8 cellular contexts compared by ENCODE assay signal in genomic region chr11:119168471-119169271, GRCh38. TPM values are rescaled to one million over a fixed set of nuclear protein-coding genes. Genes with fewer than 3 reads are reported as not detected.
DNase-seq lines count a peak whose midpoint lies in the region; ATAC-seq and TF ChIP-seq lines count a peak whose summit lies in the region.

TSS of gene NLRX1 (plus strand) at chr11:119168725. CDS start at chr11:119171404, 2,679 bp downstream.

- peaks cover 10% of the 10 kb centered on the region for H3K4me1 Mint-ChIP-seq in activated naive CD8-positive, alpha-beta T cell treated with anti-CD3 and anti-CD28 coated beads, Interleukin-2, amount 50 U/mL, for 24 hours
- peaks cover 7% of the 10 kb centered on the region for H3K4me1 Mint-ChIP-seq in type B pancreatic cell (ENCODE audit: unreplicated experiment)

- H3K27me3 ChIP-seq in GM23248 (replicated peaks; ENCODE audit: insufficient read depth) (no peaks in the 10 kb centered on the region), heart left ventricle (no peaks in the 10 kb centered on the region)

- WGBS in GM23248 (ENCODE audit: low coverage in 1 of 2, low lambda C conversion rate in 2 of 2, missing lambda C conversion rate in 2 of 2), 2 experiments = 8 to 10% methylated on average over 30 to 37 of the region's 63 CpGs
- 4 to 11% (median 7%) methylated on average over 17 to 63 of the region's 63 CpGs for WGBS in heart left ventricle, 4 donors

- in situ Hi-C loops in GM23248 (cut with MboI) = no loop called here

- H3K27ac ChIP-seq in GM23248 = peak within 1 kb of the TSS; percentile 68
- H3K27ac ChIP-seq in heart left ventricle = peak within 1 kb of the TSS; percentile 80 to 98 (median 96)

- no peaks in the 10 kb centered on the region for H3K9me3 Mint-ChIP-seq in activated naive CD8-positive, alpha-beta T cell treated with anti-CD3 and anti-CD28 coated beads, Interleukin-2, amount 50 U/mL, for 24 hours
- H3K9me3 Mint-ChIP-seq in type B pancreatic cell = no peaks in the 10 kb centered on the region

- peak; percentile 90 for ATAC-seq in activated naive CD8-positive, alpha-beta T cell treated with anti-CD3 and anti-CD28 coated beads, Interleukin-2, amount 50 U/mL, for 24 hours
- peak; percentile 86 to 96 (median 94) for ATAC-seq in heart left ventricle

- H2AFZ ChIP-seq in GM23248 = peak within 1 kb of the TSS; percentile 91

- peak; percentile 94 for DNase-seq in GM23248
- DNase-seq in LHCN-M2 (ENCODE audit: low read depth) = peak; percentile 82
- DNase-seq in SW480 (ENCODE audit: low spot score) = peak; percentile 85
- DNase-seq in activated naive CD8-positive, alpha-beta T cell treated with anti-CD3 and anti-CD28 coated beads, Interleukin-2, amount 50 U/mL, for 24 hours = peak; percentile 88
- peak; percentile 85 to 92 (median 89) for DNase-seq in heart left ventricle
- DNase-seq in posterior cingulate gyrus = peak; percentile 47 to 97 (median 82)
- DNase-seq in type B pancreatic cell (ENCODE audit: extremely low spot score, unreplicated experiment) = peak; percentile 83

- intact Hi-C loops in heart left ventricle (cut with DNase I) (loop anchor here in 2 of 10 donors (2.0 kb wide), 2 partner anchors 28 to 62 kb away; partner anchors contain the start of gene C2CD2L (in 1 of the 2)), posterior cingulate gyrus (cut with DNase I) (no loop called here)

- H3K79me2 ChIP-seq in GM23248 (ENCODE audit: insufficient read depth) = 0 out of 2 replicates have a peak, but pooled peaks cover 4% of the 10 kb centered on the region

- no peaks in the 10 kb centered on the region for H3K27me3 Mint-ChIP-seq in activated naive CD8-positive, alpha-beta T cell treated with anti-CD3 and anti-CD28 coated beads, Interleukin-2, amount 50 U/mL, for 24 hours
- H3K27me3 Mint-ChIP-seq in type B pancreatic cell = no peaks in the 10 kb centered on the region

- H3K4me3 Mint-ChIP-seq in activated naive CD8-positive, alpha-beta T cell treated with anti-CD3 and anti-CD28 coated beads, Interleukin-2, amount 50 U/mL, for 24 hours = peak within 1 kb of the TSS; percentile 89
- peak within 1 kb of the TSS; percentile 89 for H3K4me3 Mint-ChIP-seq in type B pancreatic cell

- H3K36me3 ChIP-seq in ES-I3 (ENCODE audit: insufficient read depth, low read length) (no peaks in the 10 kb centered on the region; the same call in 1 of the 2 replicates), GM23248 (ENCODE audit: low read depth) (no peaks in the 10 kb centered on the region), heart left ventricle (peaks cover 0 to 8% (median 3%) of the 10 kb centered on the region in 9 donors)

- H3K4me3 ChIP-seq in GM23248 (peak within 1 kb of the TSS; percentile 78), heart left ventricle (peak within 1 kb of the TSS; percentile 40 to 99 (median 92))

- H3K27ac Mint-ChIP-seq in activated naive CD8-positive, alpha-beta T cell treated with anti-CD3 and anti-CD28 coated beads, Interleukin-2, amount 50 U/mL, for 24 hours = peak within 1 kb of the TSS; percentile 88
- H3K27ac Mint-ChIP-seq in type B pancreatic cell = peak within 1 kb of the TSS; percentile 84

- H3K4me1 ChIP-seq in ES-I3 (ENCODE audit: insufficient read depth, low read length) = peaks cover 7% of the 10 kb centered on the region; the same call in 1 of the 2 replicates
- no peaks in the 10 kb centered on the region for H3K4me1 ChIP-seq in GM23248 (ENCODE audit: insufficient read depth)
- peaks cover 0 to 19% (median 6%) of the 10 kb centered on the region in 12 donors for H3K4me1 ChIP-seq in heart left ventricle

- H3K9me3 ChIP-seq in ES-I3 (ENCODE audit: control insufficient read depth, insufficient read depth, low read length) = no peaks in the 10 kb centered on the region
- no peaks in the 10 kb centered on the region for H3K9me3 ChIP-seq in GM23248 (ENCODE audit: low read depth)
- H3K9me3 ChIP-seq in heart left ventricle = no peaks in the 10 kb centered on the region

- TF ChIP-seq CTCF in heart left ventricle (IDR thresholded peaks at IDR 0.05) (peak; percentile 76 to 90 (median 85)), type B pancreatic cell (conservative IDR thresholded peaks at IDR 0.05) (peak; percentile 84)

- TF ChIP-seq POLR2A in heart left ventricle (IDR thresholded peaks at IDR 0.05) = peak; percentile 12 to 71

- H3K9me2 ChIP-seq in GM23248 (ENCODE audit: insufficient read depth) = no peaks in the 10 kb centered on the region

- H3K9ac ChIP-seq in ES-I3 (ENCODE audit: low read depth, low read length) (peak within 1 kb of the TSS; percentile 95), GM23248 (peak within 1 kb of the TSS; percentile 93)

- H4K20me1 ChIP-seq in GM23248 (ENCODE audit: insufficient read depth) = no peaks in the 10 kb centered on the region

- H3K4me2 ChIP-seq in GM23248 (ENCODE audit: unreplicated experiment) = peak within 1 kb of the TSS; percentile 72

- H3K36me3 Mint-ChIP-seq in activated naive CD8-positive, alpha-beta T cell treated with anti-CD3 and anti-CD28 coated beads, Interleukin-2, amount 50 U/mL, for 24 hours (ENCODE audit: low read depth) = no peaks in the 10 kb centered on the region
- H3K36me3 Mint-ChIP-seq in type B pancreatic cell = no peaks in the 10 kb centered on the region

- 0 out of 2 replicates have a peak, but pooled peaks cover 4% of the 10 kb centered on the region for H3F3A ChIP-seq in GM23248 (ENCODE audit: insufficient read depth)

RNA-seq across cellular contexts. Expression of gene NLRX1, which starts in this region (rescaled TPM):
- total RNA-seq in GM23248 (2014; rRNA removed; shearing (Covaris generic)) = 19.7 and 28.0 TPM in 2 replicates
- 13.4 and 13.8 TPM in 2 replicates for polyA plus RNA-seq in GM23248 (2016; fragmentation: Nextera tagmentation; extraction: Ambion mirVana)
- 8.7 and 9.4 TPM in 2 replicates for total RNA-seq in LHCN-M2 (2014; rRNA removed)
- polyA plus RNA-seq in LHCN-M2 (2012) = 8.2 TPM
- total RNA-seq in heart left ventricle = 10 to 100 TPM; 19.7 to 47.0 (median 30.7) TPM
- polyA plus RNA-seq in heart left ventricle = 10 to 100 TPM; 10.6 to 13.7 TPM
- total RNA-seq in type B pancreatic cell (ENCODE audit: low replicate concordance) = 8.7 and 11.5 TPM in 2 replicates

Comparison
In these comparisons a context has a peak if more than half of its experiments do, and no peak if none do; other contexts are left out.
1. Peak in every context shown above with its lines: DNase-seq, ATAC-seq, H3K4me3 ChIP-seq and H3K27ac ChIP-seq.